In the genomic region with DNA sequence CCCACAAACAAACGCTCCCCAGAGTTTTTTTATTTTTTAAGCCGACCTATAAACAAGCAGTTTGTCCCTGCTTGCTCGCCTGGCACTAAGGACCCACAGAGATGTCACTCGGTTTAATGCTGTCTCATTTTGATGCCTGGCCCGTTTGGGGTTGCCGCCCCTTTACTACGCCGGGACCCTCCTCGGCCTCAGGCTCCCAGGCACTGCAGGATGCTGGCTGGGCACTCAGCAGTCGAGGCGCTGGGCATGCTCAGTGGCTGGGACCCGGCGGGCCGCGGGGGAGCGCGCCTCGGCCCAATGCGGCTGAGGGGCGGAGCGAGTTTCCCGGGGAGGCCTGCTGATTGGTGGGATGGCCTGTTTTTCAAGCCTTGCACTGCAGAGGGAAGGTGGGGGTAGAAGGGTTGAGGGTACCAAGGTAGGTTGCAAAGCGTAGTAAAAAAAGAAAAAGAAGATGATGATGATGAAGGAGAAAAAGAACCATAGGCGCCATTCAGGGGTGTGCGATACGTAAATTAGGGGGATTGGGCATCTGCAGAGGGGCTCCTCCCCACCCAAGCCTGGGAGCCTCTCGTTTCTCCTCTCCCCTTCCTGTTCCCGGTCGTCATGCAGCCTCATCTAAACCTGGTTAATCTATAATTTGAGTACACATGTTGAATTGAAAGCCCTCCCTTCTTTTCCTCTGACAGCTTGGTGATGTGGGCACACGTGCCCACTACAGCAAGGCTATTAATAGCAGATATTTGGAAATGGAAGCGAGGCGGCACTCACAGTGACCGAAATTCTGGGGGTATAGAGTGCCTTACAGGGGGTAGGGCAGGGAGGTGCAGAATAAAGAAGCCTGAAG, we compare ENCODE assay signal across 8 cellular contexts. TPM values are rescaled to one million over a fixed set of nuclear protein-coding genes. Genes with fewer than 3 reads are reported as not detected.
DNase-seq lines count a peak whose midpoint lies in the region; ATAC-seq and TF ChIP-seq lines count a peak whose summit lies in the region.

No MANE protein-coding gene starts in this region.

- peak overlapping the region; percentile 60; the same call in 1 of the 2 replicates for H3K56ac ChIP-seq in IMR-90 (ENCODE audit: extremely low read depth, insufficient read depth, low read length)

- no TSS peak for BruUV-seq in IMR-90 (replicated peaks; lab: Mats Ljungman, UMichigan)

- no peaks in the 10 kb centered on the region for H3K27me3 ChIP-seq in IMR-90 (ENCODE audit: control insufficient read depth, insufficient read depth, low read length)
- H3K27me3 ChIP-seq in adipocyte (replicated peaks; ENCODE audit: control insufficient read depth, insufficient read depth, low read length): no peaks in the 10 kb centered on the region
- H3K27me3 ChIP-seq in left ventricle myocardium inferior (ENCODE audit: low read depth): no peaks in the 10 kb centered on the region
- no peaks in the 10 kb centered on the region for H3K27me3 ChIP-seq in rectal smooth muscle tissue (ENCODE audit: control insufficient read depth, insufficient read depth, low read length)

- H2BK120ac ChIP-seq in IMR-90 (ENCODE audit: low read depth, low read length): peak overlapping the region; percentile 83

- WGBS in IMR-90 (ENCODE audit: extremely low coverage in 2 of 2, insufficient read length in 1 of 2), 2 experiments: 6% methylated on average over 23 of the region's 33 CpGs; no CpG with 5 or more reads in 1 of the 2 experiments

- DNase-seq in DMS 273 treated with DMSO at 0.1 percent for 48 hours (lab: John Stamatoyannopoulos, UW): peak; percentile 60
- peak; percentile 79 for DNase-seq in IMR-90
- DNase-seq in SK-N-MC (ENCODE audit: low read depth, low spot score): no peak
- peak; percentile 51 for DNase-seq in adipocyte (ENCODE audit: low read depth)
- peak; percentile 86 for DNase-seq in left ventricle myocardium inferior
- no peak for DNase-seq in NCI-H187 (lab: John Stamatoyannopoulos, UW)

- POLR2A ChIA-PET in IMR-90 (lab: Charles Lee; ENCODE audit: unreplicated experiment): interaction anchor here (0.7 kb wide), 1 partner anchor 1043 kb away, joined by 3 read pairs; no protein-coding TSS in a partner anchor

- H2BK20ac ChIP-seq in IMR-90 (ENCODE audit: low read depth, low read length): peak overlapping the region; percentile 66

- peak overlapping the region; percentile 30 for H3K18ac ChIP-seq in IMR-90 (ENCODE audit: low read depth, low read length)

- H2BK15ac ChIP-seq in IMR-90 (ENCODE audit: low read depth, low read length): 0 out of 3 replicates have a peak overlapping the region, but pooled peaks have one; percentile 35

- peak overlapping the region; percentile 53 for H4K91ac ChIP-seq in IMR-90 (ENCODE audit: insufficient read depth, low read depth, low read length)

- peak overlapping the region; percentile 92 for H2AFZ ChIP-seq in IMR-90 (replicated peaks; ENCODE audit: low read length, poor library complexity)

- H3K9me3 ChIP-seq in IMR-90 (ENCODE audit: control insufficient read depth, insufficient read depth, low read length): no peaks in the 10 kb centered on the region
- no peaks in the 10 kb centered on the region for H3K9me3 ChIP-seq in SK-N-MC (ENCODE audit: low read depth, low read length)
- H3K9me3 ChIP-seq in adipocyte (ENCODE audit: control insufficient read depth, low read length): no peaks in the 10 kb centered on the region
- H3K9me3 ChIP-seq in left ventricle myocardium inferior (replicated peaks): no peaks in the 10 kb centered on the region

- in situ Hi-C loops in IMR-90 (cut with MboI; ENCODE audit: low sequenced_read_pairs): no loop called here

- dilution Hi-C loops in IMR-90 (cut with HindIII; ENCODE audit: low sequenced_read_pairs, unreplicated experiment): no loop called here

- TF ChIP-seq CTCF in IMR-90 (conservative IDR thresholded peaks at IDR 0.05; ENCODE audit: low read depth, low read length) (no peak), left ventricle myocardium inferior (IDR thresholded peaks at IDR 0.05; ENCODE audit: borderline replicate concordance) (no peak)

- H3K4me3 ChIP-seq in IMR-90 (ENCODE audit: insufficient read depth, low read depth, low read length) (peak overlapping the region; percentile 78), SK-N-MC (no peak overlapping the region), adipocyte (ENCODE audit: low read length) (no peak overlapping the region), left ventricle myocardium inferior (peak overlapping the region; percentile 89), rectal smooth muscle tissue (ENCODE audit: low read length) (peak overlapping the region; percentile 61)

- CTCF ChIA-PET in IMR-90 (lab: Yijun Ruan, JAX): interaction anchor here (0.5 to 1.3 kb wide), 4 partner anchors 19 to 439 kb away, joined by 3 to 5 read pairs (median 3); no protein-coding TSS in a partner anchor

- ATAC-seq in GM21447 (IDR thresholded peaks at IDR 0.05; ENCODE audit: unreplicated experiment): peak; percentile 82
- peak; percentile 62 for ATAC-seq in IMR-90 (ENCODE audit: low read depth)

- peak overlapping the region; percentile 79; the same call in 1 of the 2 replicates for H3K23ac ChIP-seq in IMR-90 (ENCODE audit: low read depth, low read length)

- intact Hi-C loops in IMR-90 (cut with micrococcal nuclease) (loop anchor here (1.0 kb wide), 1 partner anchor 306 kb away; no protein-coding TSS in a partner anchor), left ventricle myocardium inferior (cut with micrococcal nuclease) (loop anchor here (5.0 to 10.0 kb wide), 2 partner anchors 586 to 1129 kb away; no protein-coding TSS in a partner anchor)

- H4K20me1 ChIP-seq in IMR-90 (ENCODE audit: insufficient read depth, low read length): peaks cover 17% of the 10 kb centered on the region

- peak overlapping the region; percentile 95 for H3K4me2 ChIP-seq in IMR-90 (ENCODE audit: low read depth, low read length)

- peak overlapping the region; percentile 32 for H4K5ac ChIP-seq in IMR-90 (ENCODE audit: low read depth, low read length)

- peak overlapping the region; percentile 75 for H2AK9ac ChIP-seq in IMR-90 (replicated peaks; ENCODE audit: low read depth, low read length, poor library complexity)

- H3K9ac ChIP-seq in IMR-90 (ENCODE audit: low read depth, low read length) (peak overlapping the region; percentile 69), SK-N-MC (ENCODE audit: insufficient read length) (no peak overlapping the region), adipocyte (ENCODE audit: low read length) (peak overlapping the region; percentile 93), rectal smooth muscle tissue (ENCODE audit: low read length) (no peak overlapping the region)

- H2BK5ac ChIP-seq in IMR-90 (ENCODE audit: low read depth, low read length, poor library complexity, severe bottlenecking): peak overlapping the region; percentile 99

- H3K27ac ChIP-seq in IMR-90 (ENCODE audit: insufficient read depth, low read length) (peak overlapping the region; percentile 83), SK-N-MC (peak overlapping the region; percentile 52), left ventricle myocardium inferior (replicated peaks) (peak overlapping the region; percentile 95), rectal smooth muscle tissue (ENCODE audit: low read depth, low read length) (peak overlapping the region; percentile 90)

- peak overlapping the region; percentile 58 to 91 for H4K8ac ChIP-seq in IMR-90 (ENCODE audit: low read depth in 2 of 2, low read length in 2 of 2)

- H3K79me1 ChIP-seq in IMR-90 (ENCODE audit: low read depth in 1 of 2, low read length in 2 of 2): peaks cover 4 to 25% of the 10 kb centered on the region in 2 experiments

- peak; percentile 15; the same call in 1 of the 2 replicates for TF ChIP-seq RAD21 in IMR-90 (IDR thresholded peaks at IDR 0.05; ENCODE audit: low read length)

- TF ChIP-seq POLR2A in IMR-90 (IDR thresholded peaks at IDR 0.05; ENCODE audit: low read depth, low read length): no peak; the same call in 1 of the 2 replicates

- peak overlapping the region; percentile 91 for H3K4ac ChIP-seq in IMR-90 (ENCODE audit: low read depth, low read length)

- H3K9me1 ChIP-seq in IMR-90 (ENCODE audit: insufficient read depth, low read length): no peaks in the 10 kb centered on the region

- peak overlapping the region; percentile 41 for H3K14ac ChIP-seq in IMR-90 (replicated peaks; ENCODE audit: low read depth, low read length)

- peaks cover 2% of the 10 kb centered on the region; the same call in 1 of the 2 replicates for H3K4me1 ChIP-seq in IMR-90 (ENCODE audit: control insufficient read depth, insufficient read depth, low read length)
- H3K4me1 ChIP-seq in adipocyte (ENCODE audit: control insufficient read depth, insufficient read depth, low read length): peaks cover 40% of the 10 kb centered on the region
- peaks cover 58% of the 10 kb centered on the region for H3K4me1 ChIP-seq in left ventricle myocardium inferior
- peaks cover 12% of the 10 kb centered on the region for H3K4me1 ChIP-seq in rectal smooth muscle tissue (ENCODE audit: control insufficient read depth, insufficient read depth, low read length)

- H3K36me3 ChIP-seq in IMR-90 (ENCODE audit: control insufficient read depth, insufficient read depth, low read length) (peaks cover 21% of the 10 kb centered on the region), SK-N-MC (ENCODE audit: insufficient read depth, low read length) (peaks cover 12% of the 10 kb centered on the region), adipocyte (ENCODE audit: control insufficient read depth, insufficient read depth, low read length, severe bottlenecking) (peaks cover 2% of the 10 kb centered on the region), left ventricle myocardium inferior (peaks cover 4% of the 10 kb centered on the region), rectal smooth muscle tissue (ENCODE audit: control insufficient read depth, insufficient read depth, low read length) (no peaks in the 10 kb centered on the region)

- peak overlapping the region; percentile 74 for H2AK5ac ChIP-seq in IMR-90 (ENCODE audit: low read depth, low read length)

TF ChIP-seq in IMR-90, 13 proteins besides CTCF, POLR2A, EP300 and RAD21 (continues in another document):
- TF ChIP-seq MXI1 (IDR thresholded peaks at IDR 0.05; ENCODE audit: borderline replicate concordance, low read depth, low read length) (0 out of 2 replicates have a peak, but pooled peaks have one; percentile 18), MAZ (IDR thresholded peaks at IDR 0.05; ENCODE audit: borderline replicate concordance, low read depth, low read length) (peak; percentile 73; the same call in 1 of the 2 replicates)

RNA-seq across cellular contexts. Expression of gene IRS1, which starts 1.5 kb away (rescaled TPM):
- total RNA-seq in IMR-90 (2012; rRNA removed) (21.1 and 29.4 TPM in 2 replicates), left ventricle myocardium inferior (17.8 TPM)
- 37.1 and 44.5 TPM in 2 replicates for polyA plus RNA-seq in IMR-90 (2012; rRNA removed)
- polyA plus RNA-seq in IMR-90 (2012; cell fraction: cytosol; rRNA removed): 15.4 and 40.6 TPM in 2 replicates
- 20.3 and 39.6 TPM in 2 replicates for polyA plus RNA-seq in IMR-90 (2012; cell fraction: nucleus; rRNA removed; ENCODE audit: low replicate concordance)

RNA-seq across cellular contexts. Expression of gene RHBDD1, which starts 34.7 kb away (rescaled TPM):
- 11.9 and 14.0 TPM in 2 replicates for total RNA-seq in IMR-90 (2012; rRNA removed)
- polyA plus RNA-seq in IMR-90 (2012; rRNA removed): 9.3 and 9.7 TPM in 2 replicates
- 4.0 and 4.1 TPM in 2 replicates for polyA plus RNA-seq in IMR-90 (2012; cell fraction: cytosol; rRNA removed)
- 3.8 and 8.8 TPM in 2 replicates for polyA plus RNA-seq in IMR-90 (2012; cell fraction: nucleus; rRNA removed; ENCODE audit: low replicate concordance)
- total RNA-seq in left ventricle myocardium inferior: 35.1 TPM

Comparison
In these comparisons a context has a peak if more than half of its experiments do, and no peak if none do; other contexts are left out.
1. DNase-seq: peak in DMS 273 treated with DMSO at 0.1 percent for 48 hours (single experiment), IMR-90 (single experiment), adipocyte (single experiment) and left ventricle myocardium inferior (single experiment); none in SK-N-MC (single experiment) and NCI-H187 (0 of 2).
2. H3K4me3 ChIP-seq: peak in IMR-90 (single experiment), left ventricle myocardium inferior (single experiment) and rectal smooth muscle tissue (single experiment); none in SK-N-MC (single experiment) and adipocyte (single experiment).
3. H3K9ac ChIP-seq: peak in IMR-90 (single experiment) and adipocyte (single experiment); none in SK-N-MC (single experiment) and rectal smooth muscle tissue (single experiment).
4. Peak in every context shown above with its lines, with median percentiles within 50 percentile points of each other: H3K27ac ChIP-seq.